Comparison of ENCODE assay signal across 2 cellular contexts in the genomic region with DNA sequence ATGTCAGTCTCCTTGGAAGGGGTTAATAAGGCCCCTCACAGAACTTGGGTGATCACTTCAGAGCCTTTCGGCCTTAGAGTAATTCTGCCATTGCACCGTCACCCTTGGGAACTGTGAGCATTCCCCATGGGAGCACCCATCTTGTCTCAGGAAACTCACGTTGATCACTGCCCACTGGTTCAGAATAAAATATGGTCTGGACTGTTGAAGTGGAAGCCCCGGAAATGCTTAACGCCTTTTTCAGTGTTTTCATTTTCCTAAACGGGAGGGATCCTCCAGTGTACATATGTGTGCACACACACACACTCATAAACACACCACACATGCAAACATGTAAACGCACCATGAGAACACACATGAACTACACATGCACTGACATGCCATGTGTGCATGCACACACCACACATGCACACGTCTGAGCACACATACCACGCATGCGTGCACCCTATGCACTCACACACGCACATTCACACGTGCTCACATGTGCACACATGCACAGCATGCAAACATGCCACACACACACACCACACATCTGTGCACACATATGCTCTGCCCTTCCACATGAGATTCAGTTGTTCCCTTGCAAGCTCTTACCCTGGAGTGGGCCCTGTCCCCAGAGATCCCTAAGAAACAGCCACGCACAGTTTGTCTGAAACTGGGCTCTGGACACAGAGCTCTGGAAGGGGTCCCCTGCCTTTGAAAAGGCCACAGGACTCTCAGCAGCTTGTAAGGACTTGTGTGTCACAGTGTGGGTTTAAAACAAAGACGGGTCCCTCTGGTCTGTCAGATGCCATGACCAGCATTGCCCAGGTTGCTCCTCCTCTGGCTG.
TF ChIP-seq lines count a peak whose summit lies in the region.

No MANE protein-coding gene starts in this region.

TF ChIP-seq in HCT116, 20 proteins besides CTCF, POLR2A, EP300 and RAD21:
- TF ChIP-seq EZH2phosphoT487 (IDR thresholded peaks at IDR 0.05; ENCODE audit: borderline replicate concordance) = no peak
- no peak for TF ChIP-seq SP1 (IDR thresholded peaks at IDR 0.05; ENCODE audit: low read depth)
- no peak for TF ChIP-seq TCF7L2 (IDR thresholded peaks at IDR 0.05; ENCODE audit: borderline replicate concordance, extremely low read depth, insufficient read depth, insufficient read length)
- TF ChIP-seq SRF (IDR thresholded peaks at IDR 0.05; ENCODE audit: low read depth) = no peak
- TF ChIP-seq, protein P1, sequence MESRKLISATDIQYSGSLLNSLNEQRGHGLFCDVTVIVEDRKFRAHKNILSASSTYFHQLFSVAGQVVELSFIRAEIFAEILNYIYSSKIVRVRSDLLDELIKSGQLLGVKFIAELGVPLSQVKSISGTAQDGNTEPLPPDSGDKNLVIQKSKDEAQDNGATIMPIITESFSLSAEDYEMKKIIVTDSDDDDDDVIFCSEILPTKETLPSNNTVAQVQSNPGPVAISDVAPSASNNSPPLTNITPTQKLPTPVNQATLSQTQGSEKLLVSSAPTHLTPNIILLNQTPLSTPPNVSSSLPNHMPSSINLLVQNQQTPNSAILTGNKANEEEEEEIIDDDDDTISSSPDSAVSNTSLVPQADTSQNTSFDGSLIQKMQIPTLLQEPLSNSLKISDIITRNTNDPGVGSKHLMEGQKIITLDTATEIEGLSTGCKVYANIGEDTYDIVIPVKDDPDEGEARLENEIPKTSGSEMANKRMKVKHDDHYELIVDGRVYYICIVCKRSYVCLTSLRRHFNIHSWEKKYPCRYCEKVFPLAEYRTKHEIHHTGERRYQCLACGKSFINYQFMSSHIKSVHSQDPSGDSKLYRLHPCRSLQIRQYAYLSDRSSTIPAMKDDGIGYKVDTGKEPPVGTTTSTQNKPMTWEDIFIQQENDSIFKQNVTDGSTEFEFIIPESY (IDR thresholded peaks at IDR 0.05; ENCODE audit: extremely low read depth, insufficient replicate concordance, low read length) = no peak
- TF ChIP-seq CEBPB (IDR thresholded peaks at IDR 0.05; ENCODE audit: low read depth) = no peak
- no peak for TF ChIP-seq ELF1 (IDR thresholded peaks at IDR 0.05; ENCODE audit: borderline replicate concordance, low read depth)
- TF ChIP-seq ZFX (IDR thresholded peaks at IDR 0.05) = no peak
- TF ChIP-seq, protein P2, sequence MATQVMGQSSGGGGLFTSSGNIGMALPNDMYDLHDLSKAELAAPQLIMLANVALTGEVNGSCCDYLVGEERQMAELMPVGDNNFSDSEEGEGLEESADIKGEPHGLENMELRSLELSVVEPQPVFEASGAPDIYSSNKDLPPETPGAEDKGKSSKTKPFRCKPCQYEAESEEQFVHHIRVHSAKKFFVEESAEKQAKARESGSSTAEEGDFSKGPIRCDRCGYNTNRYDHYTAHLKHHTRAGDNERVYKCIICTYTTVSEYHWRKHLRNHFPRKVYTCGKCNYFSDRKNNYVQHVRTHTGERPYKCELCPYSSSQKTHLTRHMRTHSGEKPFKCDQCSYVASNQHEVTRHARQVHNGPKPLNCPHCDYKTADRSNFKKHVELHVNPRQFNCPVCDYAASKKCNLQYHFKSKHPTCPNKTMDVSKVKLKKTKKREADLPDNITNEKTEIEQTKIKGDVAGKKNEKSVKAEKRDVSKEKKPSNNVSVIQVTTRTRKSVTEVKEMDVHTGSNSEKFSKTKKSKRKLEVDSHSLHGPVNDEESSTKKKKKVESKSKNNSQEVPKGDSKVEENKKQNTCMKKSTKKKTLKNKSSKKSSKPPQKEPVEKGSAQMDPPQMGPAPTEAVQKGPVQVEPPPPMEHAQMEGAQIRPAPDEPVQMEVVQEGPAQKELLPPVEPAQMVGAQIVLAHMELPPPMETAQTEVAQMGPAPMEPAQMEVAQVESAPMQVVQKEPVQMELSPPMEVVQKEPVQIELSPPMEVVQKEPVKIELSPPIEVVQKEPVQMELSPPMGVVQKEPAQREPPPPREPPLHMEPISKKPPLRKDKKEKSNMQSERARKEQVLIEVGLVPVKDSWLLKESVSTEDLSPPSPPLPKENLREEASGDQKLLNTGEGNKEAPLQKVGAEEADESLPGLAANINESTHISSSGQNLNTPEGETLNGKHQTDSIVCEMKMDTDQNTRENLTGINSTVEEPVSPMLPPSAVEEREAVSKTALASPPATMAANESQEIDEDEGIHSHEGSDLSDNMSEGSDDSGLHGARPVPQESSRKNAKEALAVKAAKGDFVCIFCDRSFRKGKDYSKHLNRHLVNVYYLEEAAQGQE (IDR thresholded peaks at IDR 0.05; ENCODE audit: low read depth) = no peak
- TF ChIP-seq ZNF274 (IDR thresholded peaks at IDR 0.05; ENCODE audit: low read depth, low read length) = no peak
- no peak for TF ChIP-seq EGR1 (IDR thresholded peaks at IDR 0.05; ENCODE audit: low read depth)
- no peak for TF ChIP-seq YY1 (IDR thresholded peaks at IDR 0.05; ENCODE audit: extremely low read depth, insufficient replicate concordance, low read depth, low read length)
- no peak for TF ChIP-seq EZH2 (IDR thresholded peaks at IDR 0.05)
- no peak for TF ChIP-seq SIN3A (IDR thresholded peaks at IDR 0.05; ENCODE audit: low read depth)
- no peak for TF ChIP-seq CBX3 (IDR thresholded peaks at IDR 0.05; ENCODE audit: low read depth)
- TF ChIP-seq, protein P3, sequence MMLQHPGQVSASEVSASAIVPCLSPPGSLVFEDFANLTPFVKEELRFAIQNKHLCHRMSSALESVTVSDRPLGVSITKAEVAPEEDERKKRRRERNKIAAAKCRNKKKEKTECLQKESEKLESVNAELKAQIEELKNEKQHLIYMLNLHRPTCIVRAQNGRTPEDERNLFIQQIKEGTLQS (IDR thresholded peaks at IDR 0.05) = no peak
- no peak for TF ChIP-seq FOSL1 (IDR thresholded peaks at IDR 0.05; ENCODE audit: low read depth)
- no peak for TF ChIP-seq JUND (IDR thresholded peaks at IDR 0.05)
- TF ChIP-seq, protein P4, sequence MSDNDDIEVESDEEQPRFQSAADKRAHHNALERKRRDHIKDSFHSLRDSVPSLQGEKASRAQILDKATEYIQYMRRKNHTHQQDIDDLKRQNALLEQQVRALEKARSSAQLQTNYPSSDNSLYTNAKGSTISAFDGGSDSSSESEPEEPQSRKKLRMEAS (IDR thresholded peaks at IDR 0.05) = no peak
- TF ChIP-seq POLR2AphosphoS5 (IDR thresholded peaks at IDR 0.05; ENCODE audit: low read depth, low read length) = no peak

TF ChIP-seq in SK-N-SH, 30 proteins besides CTCF, POLR2A, EP300 and RAD21:
- no peak for TF ChIP-seq SMC3 (IDR thresholded peaks at IDR 0.05; ENCODE audit: low read depth, low read length)
- TF ChIP-seq, protein P5, sequence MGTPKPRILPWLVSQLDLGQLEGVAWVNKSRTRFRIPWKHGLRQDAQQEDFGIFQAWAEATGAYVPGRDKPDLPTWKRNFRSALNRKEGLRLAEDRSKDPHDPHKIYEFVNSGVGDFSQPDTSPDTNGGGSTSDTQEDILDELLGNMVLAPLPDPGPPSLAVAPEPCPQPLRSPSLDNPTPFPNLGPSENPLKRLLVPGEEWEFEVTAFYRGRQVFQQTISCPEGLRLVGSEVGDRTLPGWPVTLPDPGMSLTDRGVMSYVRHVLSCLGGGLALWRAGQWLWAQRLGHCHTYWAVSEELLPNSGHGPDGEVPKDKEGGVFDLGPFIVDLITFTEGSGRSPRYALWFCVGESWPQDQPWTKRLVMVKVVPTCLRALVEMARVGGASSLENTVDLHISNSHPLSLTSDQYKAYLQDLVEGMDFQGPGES (IDR thresholded peaks at IDR 0.05; ENCODE audit: low read depth, low read length) = no peak
- no peak for TF ChIP-seq NRF1 (IDR thresholded peaks at IDR 0.05; ENCODE audit: low read depth, low read length)
- TF ChIP-seq MEF2A (IDR thresholded peaks at IDR 0.05; ENCODE audit: borderline replicate concordance, low read depth) = no peak
- no peak for TF ChIP-seq EZH2phosphoT487 (IDR thresholded peaks at IDR 0.05; ENCODE audit: borderline replicate concordance, low read depth)
- no peak for TF ChIP-seq ELF1 (IDR thresholded peaks at IDR 0.05)
- TF ChIP-seq FOSL2 (IDR thresholded peaks at IDR 0.05; ENCODE audit: borderline replicate concordance, low read depth) = no peak
- TF ChIP-seq, protein P2 (IDR thresholded peaks at IDR 0.05; ENCODE audit: low read depth, low read length) = no peak
- TF ChIP-seq GATA2 (CRISPR knock-in tag; IDR thresholded peaks at IDR 0.05) = no peak
- TF ChIP-seq, protein P6, sequence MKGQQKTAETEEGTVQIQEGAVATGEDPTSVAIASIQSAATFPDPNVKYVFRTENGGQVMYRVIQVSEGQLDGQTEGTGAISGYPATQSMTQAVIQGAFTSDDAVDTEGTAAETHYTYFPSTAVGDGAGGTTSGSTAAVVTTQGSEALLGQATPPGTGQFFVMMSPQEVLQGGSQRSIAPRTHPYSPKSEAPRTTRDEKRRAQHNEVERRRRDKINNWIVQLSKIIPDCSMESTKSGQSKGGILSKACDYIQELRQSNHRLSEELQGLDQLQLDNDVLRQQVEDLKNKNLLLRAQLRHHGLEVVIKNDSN (IDR thresholded peaks at IDR 0.05; ENCODE audit: borderline replicate concordance, low read depth) = no peak
- TF ChIP-seq NFIC (IDR thresholded peaks at IDR 0.05; ENCODE audit: borderline replicate concordance) = no peak
- TF ChIP-seq, protein P7, sequence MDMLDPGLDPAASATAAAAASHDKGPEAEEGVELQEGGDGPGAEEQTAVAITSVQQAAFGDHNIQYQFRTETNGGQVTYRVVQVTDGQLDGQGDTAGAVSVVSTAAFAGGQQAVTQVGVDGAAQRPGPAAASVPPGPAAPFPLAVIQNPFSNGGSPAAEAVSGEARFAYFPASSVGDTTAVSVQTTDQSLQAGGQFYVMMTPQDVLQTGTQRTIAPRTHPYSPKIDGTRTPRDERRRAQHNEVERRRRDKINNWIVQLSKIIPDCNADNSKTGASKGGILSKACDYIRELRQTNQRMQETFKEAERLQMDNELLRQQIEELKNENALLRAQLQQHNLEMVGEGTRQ (IDR thresholded peaks at IDR 0.05; ENCODE audit: borderline replicate concordance, low read depth, low read length) = no peak
- TF ChIP-seq RFX5 (IDR thresholded peaks at IDR 0.05; ENCODE audit: low read length) = no peak
